In the genomic region with DNA sequence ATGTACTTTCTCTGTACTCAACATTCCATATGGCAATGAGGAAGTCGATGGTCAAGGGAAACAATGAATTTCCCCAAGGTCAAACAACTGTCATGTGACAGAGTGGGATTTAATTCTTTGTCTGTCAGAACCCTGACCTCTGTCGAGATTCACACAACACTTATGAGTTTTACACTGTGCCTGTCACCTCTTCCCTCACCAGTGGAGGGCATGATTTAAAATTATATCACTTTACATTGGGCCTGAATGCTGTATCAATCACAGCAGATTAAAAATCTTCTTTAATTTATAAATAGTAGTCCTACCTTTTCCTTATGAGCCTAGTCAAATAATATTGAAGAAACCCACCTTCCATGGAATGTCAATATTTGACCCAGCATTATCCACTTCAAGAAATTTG, we compare ENCODE assay signal across 1 cellular context.
TF ChIP-seq lines count a peak whose summit lies in the region.

No MANE protein-coding gene starts in this region.

TF ChIP-seq in SK-N-SH, 30 proteins besides CTCF, POLR2A, EP300 and RAD21 (continued from another document):
- no peak for TF ChIP-seq POLR2AphosphoS5 (IDR thresholded peaks at IDR 0.05; ENCODE audit: low read depth, low read length)
